In genomic region chr17:65294184-65294719, GRCh38 we compare ENCODE assay signal across 8 cellular contexts.
DNase-seq lines count a peak whose midpoint lies in the region; ATAC-seq and TF ChIP-seq lines count a peak whose summit lies in the region.

No MANE protein-coding gene starts in this region.

- no peaks in the 10 kb centered on the region for H3K36me3 ChIP-seq in endodermal cell (ENCODE audit: control insufficient read depth, insufficient read depth, low read length)

- no peak overlapping the region for H3K4me3 Mint-ChIP-seq in endodermal cell

- WGBS in endodermal cell (ENCODE audit: insufficient coverage in 1 of 2, insufficient read length in 1 of 2), 2 experiments: 22 to 37% methylated on average over 8 to 10 of the region's 10 CpGs

- H3K4me1 Mint-ChIP-seq in endodermal cell: peaks cover 8% of the 10 kb centered on the region

- no peak overlapping the region for H3K27ac ChIP-seq in endodermal cell (ENCODE audit: low read depth, low read length)

- H3K27ac Mint-ChIP-seq in endodermal cell: peak overlapping the region; percentile 28

- peaks cover 2% of the 10 kb centered on the region for H3K27me3 Mint-ChIP-seq in endodermal cell (ENCODE audit: insufficient read depth)

- H3K9me3 ChIP-seq in endodermal cell (ENCODE audit: control insufficient read depth, low read length): no peaks in the 10 kb centered on the region

- DNase-seq in NCI-H748 treated with DMSO at 0.1 percent for 48 hours (lab: John Stamatoyannopoulos, UW) (peak; percentile 11), endodermal cell (peak; percentile 95), midbrain (lab: John Stamatoyannopoulos, UW) (peak; percentile 54)
- DNase-seq in activated CD8-positive, alpha-beta memory T cell treated with anti-CD3 and anti-CD28 coated beads for 1 hour (ENCODE audit: extremely low read depth in 1 of 2, low read depth in 1 of 2): peak; percentile 25 to 32
- DNase-seq in stimulated activated CD8-positive, alpha-beta memory T cell treated with anti-CD3 and anti-CD28 coated beads, Interleukin-2, amount 100 ng/mL, for 48 hours (ENCODE audit: low read depth in 2 of 2): peak; percentile 32 to 40

- no peaks in the 10 kb centered on the region for H3K27me3 ChIP-seq in endodermal cell (ENCODE audit: control insufficient read depth, insufficient read depth, low read length, poor library complexity, severe bottlenecking)

- H3K9ac ChIP-seq in endodermal cell (ENCODE audit: extremely low read depth, low read length, poor library complexity, severe bottlenecking): no peak overlapping the region

- H3K4me1 ChIP-seq in endodermal cell (ENCODE audit: control insufficient read depth, insufficient read depth, low read length): no peaks in the 10 kb centered on the region

- H3K9me3 Mint-ChIP-seq in endodermal cell: no peaks in the 10 kb centered on the region

- ATAC-seq in HG03378 (IDR thresholded peaks at IDR 0.05; ENCODE audit: unreplicated experiment) (peak; percentile 77), HG03139 (IDR thresholded peaks at IDR 0.05; ENCODE audit: unreplicated experiment) (no peak)

- H3K36me3 Mint-ChIP-seq in endodermal cell (ENCODE audit: low read depth): no peaks in the 10 kb centered on the region

- TF ChIP-seq CTCF in GM12872 (IDR thresholded peaks at IDR 0.05; ENCODE audit: insufficient read depth, low read depth, low read length) (peak; percentile 85), endodermal cell (conservative IDR thresholded peaks at IDR 0.05) (peak; percentile 94)

- no peak overlapping the region for H3K4me3 ChIP-seq in endodermal cell (ENCODE audit: low read length)

Comparison
In these comparisons a context has a peak if more than half of its experiments do, and no peak if none do; other contexts are left out.
1. DNase-seq: peak in every context shown above with its lines; median percentile 95 in endodermal cell; 54 in midbrain; 36 in stimulated activated CD8-positive, alpha-beta memory T cell treated with anti-CD3 and anti-CD28 coated beads, Interleukin-2, amount 100 ng/mL, for 48 hours; 28 in activated CD8-positive, alpha-beta memory T cell treated with anti-CD3 and anti-CD28 coated beads for 1 hour; 11 in NCI-H748 treated with DMSO at 0.1 percent for 48 hours.